ENCODE assay signal across 24 cellular contexts in the genomic region with DNA sequence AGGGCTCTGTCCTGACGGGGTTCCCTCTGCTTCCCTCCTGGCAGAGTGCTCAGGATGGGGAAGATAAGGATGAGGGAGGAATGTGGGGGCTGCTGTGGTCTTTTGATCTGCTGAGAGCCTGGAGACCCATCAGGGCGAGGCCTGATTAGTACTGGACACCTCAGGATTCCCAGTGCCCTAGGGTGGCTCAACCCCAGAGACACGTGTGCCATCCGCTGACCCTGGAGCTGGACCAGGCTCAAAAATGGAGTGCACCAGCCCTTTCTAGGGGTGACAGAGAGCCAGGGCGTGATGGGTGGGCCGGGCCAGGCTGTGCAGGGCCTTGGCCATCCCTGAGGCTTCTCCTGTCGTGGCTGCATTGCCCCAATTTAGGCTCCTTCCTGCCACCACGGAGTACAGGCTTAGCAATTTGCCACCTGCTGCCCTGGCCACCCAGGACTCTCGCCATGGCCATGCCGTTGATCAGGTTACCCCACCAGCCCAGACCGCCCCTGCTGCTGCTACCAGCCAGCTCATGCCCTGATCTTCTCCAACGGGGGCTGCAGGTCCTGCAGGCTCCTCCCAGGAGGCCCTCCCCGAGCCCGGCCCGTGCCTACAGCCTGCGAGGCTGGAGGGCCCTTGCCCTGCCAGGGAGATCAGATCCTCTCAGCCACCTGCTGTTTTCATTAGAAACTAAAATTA. TPM values are rescaled to one million over a fixed set of nuclear protein-coding genes. Genes with fewer than 3 reads are reported as not detected.
A peak's percentile ranks its signal among the peaks of the same experiment; 100 is the strongest.
DNase-seq lines count a peak whose midpoint lies in the region; ATAC-seq and TF ChIP-seq lines count a peak whose summit lies in the region.
"Had no signal": no experiment of that assay in that cellular context is flagged by ENCODE, and none has a peak within 500 bp of the region (broad histone marks: within the 10 kb centered on the region; RNA-seq: fewer than 3 reads in every experiment).

No MANE protein-coding gene starts in this region.

- no peaks in the 10 kb centered on the region for H3K36me3 ChIP-seq in neural progenitor cell
- H3K36me3 ChIP-seq: BE2C, breast epithelium, left ventricle myocardium inferior, pancreas, right lobe of liver, transverse colon had no signal

- POLR2A ChIA-PET in WTC11 (lab: Charles Lee) = no interaction called here
- POLR2A ChIA-PET in CD4-positive, alpha-beta T cell (lab: Charles Lee) = no interaction called here

- CTCF ChIA-PET in WTC11 (lab: Charles Lee) = interaction anchor here (0.7 to 4.2 kb wide), 7 partner anchors 10 to 283 kb away, joined by 3 to 36 read pairs (median 7); a partner anchor contains a TSS
- CTCF ChIA-PET in CD4-positive, alpha-beta T cell (lab: Charles Lee) = no interaction called here

- H3K36me3 Mint-ChIP-seq in WTC11 (no peaks in the 10 kb centered on the region), neural progenitor cell (peaks cover 28% of the 10 kb centered on the region)
- no peaks in the 10 kb centered on the region for H3K36me3 Mint-ChIP-seq in CD4-positive, alpha-beta T cell (ENCODE audit: low read depth)
- H3K36me3 Mint-ChIP-seq: immature natural killer cell, natural killer cell had no signal

- no peak overlapping the region for H3K9ac ChIP-seq in neural progenitor cell

- H3K4me1 ChIP-seq in neural progenitor cell = peaks cover 9% of the 10 kb centered on the region
- H3K4me1 ChIP-seq: BE2C, left ventricle myocardium inferior, pancreas, right lobe of liver had no signal

- H3K27ac ChIP-seq in neural progenitor cell = no peak overlapping the region
- H3K27ac ChIP-seq in CD4-positive, alpha-beta T cell (ENCODE audit: low read depth, low read length) = no peak overlapping the region
- H3K27ac ChIP-seq: A549, breast epithelium, hepatocyte, left ventricle myocardium inferior, pancreas, right lobe of liver, transverse colon had no signal

- no peak overlapping the region for H2AFZ ChIP-seq in neural progenitor cell (replicated peaks)
- H2AFZ ChIP-seq: hepatocyte had no signal

- DNase-seq in NCI-H82 (lab: John Stamatoyannopoulos, UW) (peak; percentile 28), NCI-H82 treated with DMSO at 0.1 percent for 48 hours (lab: John Stamatoyannopoulos, UW; ENCODE audit: unreplicated experiment) (no peak), WTC11 (ENCODE audit: low spot score) (no peak), neural progenitor cell (ENCODE audit: low spot score) (peak; percentile 42), foreskin melanocyte (no peak), NCI-H146 treated with DMSO at 0.1 percent for 48 hours (lab: John Stamatoyannopoulos, UW; ENCODE audit: unreplicated experiment) (no peak)
- DNase-seq in CD4-positive, alpha-beta T cell = no peak
- DNase-seq in stimulated activated CD4-positive, alpha-beta T cell treated with anti-CD3 and anti-CD28 coated beads, Interleukin-1b, Interleukin-23, amount 100 ng/mL, for 48 hours = no peak
- DNase-seq: activated CD4-positive, alpha-beta T cell treated with anti-CD3 and anti-CD28 coated beads, Interleukin-2, amount 10 ng/mL, durations not matched to agents 24 days and 14 days; activated naive CD4-positive, alpha-beta T cell treated with anti-CD3 and anti-CD28 coated beads for 36 hours; activated T-cell treated with anti-CD3 and anti-CD28 coated beads, Interleukin-2, amount 50 U/mL, for 48 hours; BE2C; effector memory CD4-positive, alpha-beta T cell; immature natural killer cell; left ventricle myocardium inferior; natural killer cell; NCI-H1105 treated with DMSO at 0.1 percent for 48 hours; right lobe of liver; transverse colon had no signal

- peak; percentile 22; the same call in 1 of the 2 replicates for ATAC-seq in WTC11
- ATAC-seq in CD4-positive, alpha-beta T cell (ENCODE audit: poor library complexity) = no peak
- ATAC-seq: natural killer cell, right lobe of liver had no signal

- intact Hi-C loops in CD4-positive, alpha-beta T cell (cut with DNase I, micrococcal nuclease) = loop anchor here (2.0 to 10.0 kb wide), 4 partner anchors 141 to 829 kb away; a partner anchor contains a TSS

- H3K4me2 ChIP-seq in neural progenitor cell = peak overlapping the region; percentile 60
- H3K4me2 ChIP-seq: hepatocyte had no signal

- H3K9me3 Mint-ChIP-seq in WTC11 (no peaks in the 10 kb centered on the region), neural progenitor cell (no peaks in the 10 kb centered on the region)
- H3K9me3 Mint-ChIP-seq in CD4-positive, alpha-beta T cell = no peaks in the 10 kb centered on the region
- H3K9me3 Mint-ChIP-seq: activated CD4-positive, alpha-beta T cell treated with anti-CD3 and anti-CD28 coated beads, Interleukin-2, amount 10 ng/mL, durations not matched to agents 24 days and 14 days; activated naive CD4-positive, alpha-beta T cell treated with anti-CD3 and anti-CD28 coated beads for 36 hours; immature natural killer cell; natural killer cell; T-helper 2 cell treated with Interferon-gamma antibody and Interleukin-4, amounts not matched to agents 5 μg/mL and 100 μg/mL, for 36 hours had no signal

- H3K79me2 ChIP-seq in neural progenitor cell (ENCODE audit: low read depth) = no peaks in the 10 kb centered on the region
- H3K79me2 ChIP-seq: hepatocyte had no signal

- H3K27me3 Mint-ChIP-seq in WTC11 (ENCODE audit: low read depth) (0 out of 2 replicates have a peak, but pooled peaks cover under 1% of the 10 kb centered on the region), neural progenitor cell (ENCODE audit: insufficient read depth, low read depth) (peaks cover 9% of the 10 kb centered on the region)
- H3K27me3 Mint-ChIP-seq in CD4-positive, alpha-beta T cell = peaks cover 15% of the 10 kb centered on the region

- H3K4me1 Mint-ChIP-seq in WTC11 (peaks cover 27% of the 10 kb centered on the region), neural progenitor cell (peaks cover 56% of the 10 kb centered on the region)
- H3K4me1 Mint-ChIP-seq in CD4-positive, alpha-beta T cell (ENCODE audit: low read depth) = peaks cover 4% of the 10 kb centered on the region
- H3K4me1 Mint-ChIP-seq: activated CD4-positive, alpha-beta T cell treated with anti-CD3 and anti-CD28 coated beads, Interleukin-2, amount 10 ng/mL, durations not matched to agents 24 days and 14 days; immature natural killer cell; natural killer cell had no signal

- H3K27ac Mint-ChIP-seq in WTC11 (no peak overlapping the region), neural progenitor cell (no peak overlapping the region)
- H3K27ac Mint-ChIP-seq in CD4-positive, alpha-beta T cell = no peak overlapping the region
- H3K27ac Mint-ChIP-seq: activated CD4-positive, alpha-beta T cell treated with anti-CD3 and anti-CD28 coated beads, Interleukin-2, amount 10 ng/mL, durations not matched to agents 24 days and 14 days; activated naive CD4-positive, alpha-beta T cell treated with anti-CD3 and anti-CD28 coated beads for 36 hours; immature natural killer cell; natural killer cell; T-helper 2 cell treated with Interferon-gamma antibody and Interleukin-4, amounts not matched to agents 5 μg/mL and 100 μg/mL, for 36 hours had no signal

- peaks cover 4% of the 10 kb centered on the region for H3F3A ChIP-seq in neural progenitor cell (ENCODE audit: low read depth)

- H4K20me1 ChIP-seq in neural progenitor cell (ENCODE audit: low read depth) = peaks cover 76% of the 10 kb centered on the region

- no peaks in the 10 kb centered on the region for H3K9me3 ChIP-seq in neural progenitor cell (ENCODE audit: low read depth)
- H3K9me3 ChIP-seq in CD4-positive, alpha-beta T cell (ENCODE audit: control insufficient read depth, low read length) = no peaks in the 10 kb centered on the region
- H3K9me3 ChIP-seq: A549, BE2C, breast epithelium, left ventricle myocardium inferior, pancreas, right lobe of liver, transverse colon had no signal

- H3K4me3 Mint-ChIP-seq in WTC11 = no peak overlapping the region; the same call in 1 of the 2 replicates
- H3K4me3 Mint-ChIP-seq in neural progenitor cell = no peak overlapping the region
- H3K4me3 Mint-ChIP-seq in CD4-positive, alpha-beta T cell = no peak overlapping the region
- H3K4me3 Mint-ChIP-seq: activated CD4-positive, alpha-beta T cell treated with anti-CD3 and anti-CD28 coated beads, Interleukin-2, amount 10 ng/mL, durations not matched to agents 24 days and 14 days; activated naive CD4-positive, alpha-beta T cell treated with anti-CD3 and anti-CD28 coated beads for 36 hours; immature natural killer cell; natural killer cell; T-helper 2 cell treated with Interferon-gamma antibody and Interleukin-4, amounts not matched to agents 5 μg/mL and 100 μg/mL, for 36 hours had no signal

- peaks cover 57% of the 10 kb centered on the region for H3K27me3 ChIP-seq in neural progenitor cell
- H3K27me3 ChIP-seq in CD4-positive, alpha-beta T cell (ENCODE audit: control insufficient read depth, insufficient read depth, low read length) = no peaks in the 10 kb centered on the region
- H3K27me3 ChIP-seq: BE2C, breast epithelium, pancreas, transverse colon had no signal

- no peak overlapping the region for H3K4me3 ChIP-seq in neural progenitor cell
- H3K4me3 ChIP-seq: A549, breast epithelium, hepatocyte, left ventricle myocardium inferior, pancreas, right lobe of liver, transverse colon had no signal

- TF ChIP-seq CTCF in WTC11 (IDR thresholded peaks at IDR 0.05) = no peak
- TF ChIP-seq CTCF in neural progenitor cell (IDR thresholded peaks at IDR 0.05) = no peak
- no peak for TF ChIP-seq CTCF in CD4-positive, alpha-beta T cell (IDR thresholded peaks at IDR 0.05)

TF ChIP-seq in WTC11, 78 proteins besides CTCF, POLR2A, EP300 and RAD21:
- TF ChIP-seq, protein P1, sequence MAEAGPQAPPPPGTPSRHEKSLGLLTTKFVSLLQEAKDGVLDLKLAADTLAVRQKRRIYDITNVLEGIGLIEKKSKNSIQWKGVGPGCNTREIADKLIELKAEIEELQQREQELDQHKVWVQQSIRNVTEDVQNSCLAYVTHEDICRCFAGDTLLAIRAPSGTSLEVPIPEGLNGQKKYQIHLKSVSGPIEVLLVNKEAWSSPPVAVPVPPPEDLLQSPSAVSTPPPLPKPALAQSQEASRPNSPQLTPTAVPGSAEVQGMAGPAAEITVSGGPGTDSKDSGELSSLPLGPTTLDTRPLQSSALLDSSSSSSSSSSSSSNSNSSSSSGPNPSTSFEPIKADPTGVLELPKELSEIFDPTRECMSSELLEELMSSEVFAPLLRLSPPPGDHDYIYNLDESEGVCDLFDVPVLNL (CRISPR knock-in tag; IDR thresholded peaks at IDR 0.05; ENCODE audit: borderline replicate concordance, low read depth) = no peak
- TF ChIP-seq ZNF263 (CRISPR knock-in tag; IDR thresholded peaks at IDR 0.05; ENCODE audit: low read depth) = peak; percentile 47; the same call in 1 of the 2 replicates

RNA-seq across cellular contexts. Expression of a gene that starts 9.5 kb away (rescaled TPM):
- 0.69 to 0.85 TPM (median 0.70 TPM) in 3 replicates for total RNA-seq in WTC11 (2021)
- total RNA-seq in neural progenitor cell (ENCODE audit: low replicate concordance) = 0.03 TPM in 1 of 2 replicates, not detected in the other
- not detected for total RNA-seq in CD4-positive, alpha-beta T cell
- total RNA-seq: activated CD4-positive, alpha-beta T cell treated with anti-CD3 and anti-CD28 coated beads, Interleukin-2, amount 10 ng/mL, durations not matched to agents 24 days and 14 days; activated naive CD4-positive, alpha-beta T cell treated with anti-CD3 and anti-CD28 coated beads for 36 hours; left ventricle myocardium inferior; natural killer cell had no signal

Comparison
In these comparisons a context has a peak if more than half of its experiments do, and no peak if none do; other contexts are left out.
1. DNase-seq: peak in NCI-H82 (single experiment) and neural progenitor cell (single experiment); none in NCI-H82 treated with DMSO at 0.1 percent for 48 hours (single experiment), WTC11 (single experiment), CD4-positive, alpha-beta T cell (0 of 10), stimulated activated CD4-positive, alpha-beta T cell treated with anti-CD3 and anti-CD28 coated beads, Interleukin-1b, Interleukin-23, amount 100 ng/mL, for 48 hours (single experiment), foreskin melanocyte (single experiment) and NCI-H146 treated with DMSO at 0.1 percent for 48 hours (single experiment).